ENCODE assay signal across 1 cellular context in the genomic region with DNA sequence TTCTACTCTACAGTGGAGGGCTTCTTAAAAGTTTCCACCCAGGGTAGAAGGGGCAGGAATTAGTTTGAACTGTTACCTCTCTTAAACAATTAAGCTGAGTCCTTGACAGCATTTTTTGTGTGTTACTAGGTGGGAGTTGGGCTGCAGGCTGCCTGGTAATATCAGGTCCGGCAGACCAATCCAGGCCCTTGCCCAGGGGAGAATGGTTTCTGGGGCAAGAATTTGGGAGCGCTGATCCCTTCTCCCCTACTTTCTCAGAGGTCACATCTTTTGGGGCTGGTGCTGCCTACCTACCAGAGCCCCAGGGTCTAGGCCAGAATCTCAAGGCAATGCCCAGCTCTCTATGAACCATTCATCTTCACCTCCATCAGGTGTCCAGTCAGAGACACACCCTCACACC.
TF ChIP-seq lines count a peak whose summit lies in the region.

No MANE protein-coding gene starts in this region.

TF ChIP-seq in K562, 482 proteins besides CTCF, POLR2A, EP300 and RAD21:
- TF ChIP-seq ZNF133 (CRISPR knock-in tag; IDR thresholded peaks at IDR 0.05) (no peak), FOXP4 (CRISPR knock-in tag; IDR thresholded peaks at IDR 0.05; ENCODE audit: borderline replicate concordance) (no peak), FOXJ3 (CRISPR knock-in tag; IDR thresholded peaks at IDR 0.05) (no peak), CBX3 (IDR thresholded peaks at IDR 0.05; ENCODE audit: borderline replicate concordance in 1 of 2, low read length in 2 of 2) (no peak), COPS2 (conservative IDR thresholded peaks at IDR 0.05) (no peak), UBTF (IDR thresholded peaks at IDR 0.05; ENCODE audit: borderline replicate concordance in 1 of 2, low read depth in 2 of 2, low read length in 2 of 2) (no peak), ZNF511 (CRISPR knock-in tag; IDR thresholded peaks at IDR 0.05) (no peak), LARP7 (IDR thresholded peaks at IDR 0.05) (no peak), ZFP30 (CRISPR knock-in tag; IDR thresholded peaks at IDR 0.05; ENCODE audit: borderline replicate concordance) (no peak), SRSF9 (IDR thresholded peaks at IDR 0.05; ENCODE audit: borderline replicate concordance, low read depth, low read length) (no peak), ZNF444 (CRISPR knock-in tag; IDR thresholded peaks at IDR 0.05) (no peak), KDM5B (IDR thresholded peaks at IDR 0.05; ENCODE audit: insufficient replicate concordance, low read depth, low read length) (no peak), SMARCA4 (IDR thresholded peaks at IDR 0.05) (no peak), ZNF134 (CRISPR knock-in tag; conservative IDR thresholded peaks at IDR 0.05) (no peak), PRMT5 (CRISPR knock-in tag; IDR thresholded peaks at IDR 0.05) (no peak)
